ENCODE assay signal across 18 cellular contexts in the genomic region with DNA sequence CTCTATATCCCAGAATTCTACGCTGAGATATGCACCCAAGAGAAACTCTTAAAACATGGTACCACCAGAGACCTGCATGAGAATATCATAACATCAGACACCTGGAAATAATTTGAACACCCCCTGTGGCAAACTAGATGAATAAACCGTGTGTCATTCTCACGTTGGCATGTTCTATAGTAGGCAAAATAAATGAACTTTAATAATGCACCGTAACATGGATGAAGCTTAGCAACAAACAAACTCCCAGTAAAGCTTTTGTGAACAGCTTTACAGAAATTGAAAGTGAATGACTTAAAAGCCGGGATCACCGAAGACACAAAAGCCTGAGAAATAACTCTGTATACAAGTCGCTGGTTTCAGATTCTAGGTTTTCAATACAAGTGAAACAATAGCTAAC.
DNase-seq lines count a peak whose midpoint lies in the region; TF ChIP-seq lines count a peak whose summit lies in the region.
"Had no signal": no experiment of that assay in that cellular context is flagged by ENCODE, and none has a peak within 500 bp of the region (broad histone marks: within the 10 kb centered on the region; RNA-seq: fewer than 3 reads in every experiment).

No MANE protein-coding gene starts in this region.

- H4K91ac ChIP-seq in neuronal stem cell (ENCODE audit: low read depth, low read length, poor library complexity) = no peak overlapping the region

- H3K27me3 ChIP-seq in neuronal stem cell (ENCODE audit: control insufficient read depth in 3 of 3, insufficient read depth in 3 of 3, low read depth in 1 of 3, low read length in 3 of 3) = no peaks in the 10 kb centered on the region
- H3K27me3 ChIP-seq in MG63 = no peaks in the 10 kb centered on the region
- no peaks in the 10 kb centered on the region for H3K27me3 ChIP-seq in tibial nerve
- H3K27me3 ChIP-seq: cardiac muscle cell, right lobe of liver had no signal

- peak; percentile 8 for DNase-seq in GM12865 (ENCODE audit: low read depth)
- DNase-seq in RWPE1 (ENCODE audit: low spot score) = peak; percentile 25
- DNase-seq in epithelial cell of esophagus (ENCODE audit: low read depth) = peak; percentile 54
- DNase-seq in neuronal stem cell (ENCODE audit: low spot score) = no peak
- no peak for DNase-seq in MG63
- no peak for DNase-seq in tibial nerve (ENCODE audit: low spot score in 2 of 2)
- no peak for DNase-seq in SHP77 treated with DMSO at 0.1 percent for 48 hours (lab: John Stamatoyannopoulos, UW)
- no peak for DNase-seq in activated gamma-delta T cell treated with Interleukin-2 at 50 U/mL for 16 hours
- DNase-seq: activated CD4-positive, alpha-beta memory T cell treated with anti-CD3 and anti-CD28 coated beads, Interleukin-2, amount 10 ng/mL, durations not matched to agents 7 days and 5 days; activated naive CD8-positive, alpha-beta T cell treated with anti-CD3 and anti-CD28 coated beads for 36 hours; activated T-cell treated with anti-CD3 and anti-CD28 coated beads, Interleukin-2, amount 50 U/mL, for 48 hours; KG1; left cardiac atrium; mucosa of descending colon; NCI-H1105; occipital lobe; right lobe of liver had no signal

- WGBS in neuronal stem cell (ENCODE audit: extremely low coverage in 2 of 2, insufficient read length in 2 of 2, insufficient replicate concordance in 1 of 2), 2 donors = no CpG with 5 or more reads among the region's 7 CpGs
- 39 to 46% methylated on average over 7 of the region's 7 CpGs for WGBS in tibial nerve, 2 donors

- no peak overlapping the region for H3K9ac ChIP-seq in neuronal stem cell (ENCODE audit: low read depth, low read length, poor library complexity)

- no peak overlapping the region for H3K23ac ChIP-seq in neuronal stem cell (ENCODE audit: low read depth, low read length, poor library complexity)

- H2BK12ac ChIP-seq in neuronal stem cell (ENCODE audit: low read length) = no peak overlapping the region

- peak overlapping the region; percentile 24 for H2AFZ ChIP-seq in neuronal stem cell (ENCODE audit: low read length)

- no peak overlapping the region for H3K4ac ChIP-seq in neuronal stem cell (ENCODE audit: low read length)

- POLR2A ChIA-PET in RWPE1 (lab: Yijun Ruan, JAX; ENCODE audit: low non-redundant PET) = no interaction called here

- H4K8ac ChIP-seq in neuronal stem cell (ENCODE audit: low read depth, low read length) = no peak overlapping the region

- H3K36me3 ChIP-seq in neuronal stem cell (replicated peaks in 1 of 2; ENCODE audit: control insufficient read depth in 2 of 2, insufficient read depth in 2 of 2, low read length in 2 of 2) = no peaks in the 10 kb centered on the region
- peaks cover 5% of the 10 kb centered on the region; the same call in 1 of the 2 replicates for H3K36me3 ChIP-seq in MG63
- H3K36me3 ChIP-seq in tibial nerve = no peaks in the 10 kb centered on the region
- H3K36me3 ChIP-seq: cardiac muscle cell, right lobe of liver had no signal

- H2AK5ac ChIP-seq in neuronal stem cell (ENCODE audit: low read depth, low read length) = no peak overlapping the region

- H3K27ac ChIP-seq in RWPE1 = no peak overlapping the region
- H3K27ac ChIP-seq in neuronal stem cell (replicated peaks; ENCODE audit: low read length) = no peak overlapping the region
- H3K27ac ChIP-seq in tibial nerve = peak overlapping the region in 1 of 4 donors; percentile 1
- H3K27ac ChIP-seq: cardiac muscle cell, right lobe of liver had no signal

- H3K18ac ChIP-seq in neuronal stem cell (ENCODE audit: low read length) = no peak overlapping the region

- H3K4me1 ChIP-seq in neuronal stem cell (ENCODE audit: control insufficient read depth in 2 of 2, insufficient read depth in 1 of 2, low read depth in 1 of 2, low read length in 2 of 2) (peaks cover 7 to 12% of the 10 kb centered on the region in 2 donors), tibial nerve (peaks cover 0 to 28% (median 0%) of the 10 kb centered on the region in 4 donors)
- H3K4me1 ChIP-seq: right lobe of liver had no signal

- H2BK15ac ChIP-seq in neuronal stem cell (ENCODE audit: low read length) = no peak overlapping the region

- CTCF ChIA-PET in RWPE1 (lab: Yijun Ruan, JAX) = no interaction called here

- H3K14ac ChIP-seq in neuronal stem cell (ENCODE audit: low read length) = no peak overlapping the region

- H2BK120ac ChIP-seq in neuronal stem cell (ENCODE audit: low read depth, low read length) = no peak overlapping the region

- H3K79me1 ChIP-seq in neuronal stem cell (ENCODE audit: low read depth, low read length) = no peaks in the 10 kb centered on the region

- no peak for TF ChIP-seq CTCF in GM12865 (IDR thresholded peaks at IDR 0.05; ENCODE audit: insufficient read depth, low read depth, low read length, missing control alignments)
- TF ChIP-seq CTCF in RWPE1 (conservative IDR thresholded peaks at IDR 0.05; ENCODE audit: low read depth) = no peak
- no peak for TF ChIP-seq CTCF in epithelial cell of esophagus (IDR thresholded peaks at IDR 0.05; ENCODE audit: insufficient read depth, low read depth, low read length, missing control alignments)
- TF ChIP-seq CTCF in tibial nerve (IDR thresholded peaks at IDR 0.05) = no peak

- TF ChIP-seq EP300 in tibial nerve (IDR thresholded peaks at IDR 0.05) = no peak

- no peak overlapping the region for H3K4me2 ChIP-seq in neuronal stem cell (ENCODE audit: insufficient read depth, low read length, poor library complexity, severe bottlenecking)

- H3K4me3 ChIP-seq in GM12865 (ENCODE audit: low read depth, low read length) = no peak overlapping the region; the same call in 1 of the 2 replicates
- H3K4me3 ChIP-seq in epithelial cell of esophagus (ENCODE audit: low read length) = no peak overlapping the region
- no peak overlapping the region for H3K4me3 ChIP-seq in neuronal stem cell (ENCODE audit: low read length in 2 of 2)
- H3K4me3 ChIP-seq in MG63 = no peak overlapping the region
- H3K4me3 ChIP-seq in tibial nerve = peak overlapping the region in 2 of 4 donors; percentile 6 to 8
- H3K4me3 ChIP-seq: cardiac muscle cell, mucosa of descending colon, right lobe of liver had no signal

- H3K9me3 ChIP-seq in neuronal stem cell (replicated peaks in 1 of 2; ENCODE audit: control insufficient read depth in 2 of 2, insufficient read depth in 1 of 2, low read depth in 1 of 2, low read length in 2 of 2) (peaks cover 0 to 2% of the 10 kb centered on the region in 2 donors), MG63 (peaks cover under 1% of the 10 kb centered on the region), tibial nerve (no peaks in the 10 kb centered on the region)
- H3K9me3 ChIP-seq: mucosa of descending colon, right lobe of liver had no signal

- TF ChIP-seq POLR2A in tibial nerve (IDR thresholded peaks at IDR 0.05) = no peak

- H2BK5ac ChIP-seq in neuronal stem cell (ENCODE audit: low read length) = no peak overlapping the region

Comparison
In these comparisons a context has a peak if more than half of its experiments do, and no peak if none do; other contexts are left out.
1. DNase-seq: peak in GM12865 (single experiment), RWPE1 (single experiment) and epithelial cell of esophagus (single experiment); none in neuronal stem cell (single experiment), MG63 (single experiment), tibial nerve (0 of 2), SHP77 treated with DMSO at 0.1 percent for 48 hours (single experiment) and activated gamma-delta T cell treated with Interleukin-2 at 50 U/mL for 16 hours (single experiment).